10 cellular contexts compared by ENCODE assay signal in the genomic region with DNA sequence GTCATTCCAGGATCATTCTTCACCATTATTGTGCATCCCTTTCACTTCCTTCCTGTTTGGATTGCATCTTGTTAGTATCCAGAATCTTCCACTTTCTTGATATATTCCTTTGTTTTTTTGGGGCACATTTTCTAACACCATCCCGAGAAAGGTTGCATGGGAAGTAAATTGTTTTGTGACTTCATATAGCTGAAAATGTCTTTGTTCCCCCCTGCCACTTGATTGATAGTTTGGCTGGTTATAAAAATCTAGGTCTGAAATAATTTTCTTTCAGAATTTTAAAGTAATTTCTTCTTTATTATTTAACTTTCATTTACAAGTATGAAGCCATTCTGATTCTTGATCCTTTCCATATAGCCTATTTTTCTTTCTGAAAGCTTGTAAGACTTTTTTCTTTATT.
"Had no signal": no experiment of that assay in that cellular context is flagged by ENCODE, and none has a peak within 500 bp of the region (broad histone marks: within the 10 kb centered on the region; RNA-seq: fewer than 3 reads in every experiment).

No MANE protein-coding gene starts in this region.

- H3K4me2 ChIP-seq: GM23338 had no signal

- H3K36me3 ChIP-seq: HAP-1 had no signal

- H3K27ac ChIP-seq: GM23248 had no signal

- H3K27ac Mint-ChIP-seq: GM23338, H9, HFFc6 had no signal

- H3K4me1 Mint-ChIP-seq: GM23338, H9 had no signal

- FAIRE-seq: H1, H54 had no signal

- H3K9ac ChIP-seq: GM23248 had no signal

- H3K4me3 ChIP-seq: GM23248, GM23338, HAP-1 had no signal

- DNase-seq: GM23248, GOT3, H7, H9, HCEC 1CT, HFFc6 had no signal

- H3K4me1 ChIP-seq: HAP-1 had no signal

- H2AFZ ChIP-seq: GM23248, GM23338 had no signal

- H3K4me3 Mint-ChIP-seq: GM23338, H9, HFFc6 had no signal

- ATAC-seq: GM23338 had no signal
